ENCODE assay signal across 11 cellular contexts in the genomic region with DNA sequence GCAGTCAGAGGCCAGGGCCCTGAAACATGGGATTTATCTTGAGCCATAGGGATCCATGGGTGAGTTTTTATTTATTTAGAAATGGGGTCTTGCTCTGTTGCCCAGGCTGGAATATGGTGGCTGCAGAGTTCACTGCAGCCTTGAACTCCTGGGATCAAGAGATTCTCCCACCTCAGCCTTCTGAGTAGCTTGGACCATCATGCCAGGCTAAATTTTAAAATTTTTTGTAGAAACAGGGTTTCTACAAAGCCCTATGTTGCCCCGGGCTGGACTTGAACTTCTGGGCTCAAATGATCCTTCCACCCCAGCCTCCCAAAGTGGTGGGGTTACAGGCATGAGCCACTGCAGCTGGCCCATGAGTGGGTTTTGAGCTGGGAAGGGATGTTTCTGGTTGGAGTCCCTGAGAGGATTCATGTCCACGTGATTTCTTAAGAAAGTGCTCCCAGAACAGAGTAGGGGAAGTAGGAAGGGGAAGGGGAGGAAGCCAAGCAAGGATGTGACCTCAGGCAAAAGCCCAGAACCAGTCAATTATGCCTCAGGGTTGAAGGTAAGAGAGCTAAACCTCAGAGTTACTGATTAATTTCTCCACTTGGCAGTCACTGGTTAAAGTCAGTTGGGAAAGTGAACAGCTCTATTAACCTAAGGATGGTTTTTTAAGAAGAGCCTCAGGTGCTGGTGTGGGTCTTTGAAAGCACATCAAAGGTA. TPM values are rescaled to one million over a fixed set of nuclear protein-coding genes. Genes with fewer than 3 reads are reported as not detected.
DNase-seq lines count a peak whose midpoint lies in the region; ATAC-seq and TF ChIP-seq lines count a peak whose summit lies in the region.
"Had no signal": no experiment of that assay in that cellular context is flagged by ENCODE, and none has a peak within 500 bp of the region (broad histone marks: within the 10 kb centered on the region; RNA-seq: fewer than 3 reads in every experiment).

No MANE protein-coding gene starts in this region.

- no peak for TF ChIP-seq CTCF in psoas muscle (IDR thresholded peaks at IDR 0.05)

- peaks cover 3 to 27% of the 10 kb centered on the region in 2 donors for H3K4me1 ChIP-seq in esophagus (ENCODE audit: control insufficient read depth in 2 of 2, insufficient read depth in 2 of 2, low read length in 1 of 2)
- peaks cover 32% of the 10 kb centered on the region for H3K4me1 ChIP-seq in psoas muscle

- H3K27ac ChIP-seq in esophagus (ENCODE audit: low read depth in 2 of 2, low read length in 1 of 2) (peak overlapping the region; percentile 71 to 87), psoas muscle (peak overlapping the region; percentile 70)

- WGBS in esophagus, 2 donors: 54 to 55% methylated on average over 2 of the region's 2 CpGs
- 55 to 62% (median 59%) methylated on average over 2 of the region's 2 CpGs for WGBS in psoas muscle, 3 donors

- H3K9me3 ChIP-seq in esophagus (ENCODE audit: control insufficient read depth in 2 of 2, insufficient read depth in 1 of 2, low read depth in 1 of 2, low read length in 1 of 2): no peaks in the 10 kb centered on the region
- no peaks in the 10 kb centered on the region for H3K9me3 ChIP-seq in psoas muscle

- intact Hi-C loops in psoas muscle (cut with DNase I): no loop called here

- no peak for ATAC-seq in psoas muscle

- H3K27me3 ChIP-seq in esophagus (ENCODE audit: control insufficient read depth in 1 of 2, insufficient read depth in 2 of 2, low read length in 2 of 2): no peaks in the 10 kb centered on the region
- no peaks in the 10 kb centered on the region for H3K27me3 ChIP-seq in psoas muscle (ENCODE audit: insufficient read depth in 3 of 3, low read length in 2 of 3)

- peaks cover 12 to 26% of the 10 kb centered on the region in 2 donors for H3K36me3 ChIP-seq in esophagus (ENCODE audit: control insufficient read depth in 2 of 2, insufficient read depth in 2 of 2, low read length in 1 of 2)
- H3K36me3 ChIP-seq in psoas muscle (ENCODE audit: insufficient read depth in 1 of 2, low read depth in 1 of 2): peaks cover 2 to 29% of the 10 kb centered on the region in 2 donors

- H3K4me3 ChIP-seq in esophagus (ENCODE audit: low read depth in 1 of 2, low read length in 2 of 2) (no peak overlapping the region), psoas muscle (no peak overlapping the region)

- peak; percentile 34 for DNase-seq in GM19238 (ENCODE audit: insufficient read length, low spot score)
- peak; percentile 51 for DNase-seq in OCI-M1 (lab: John Stamatoyannopoulos, UW)
- DNase-seq in psoas muscle: no peak
- DNase-seq in stimulated activated CD4-positive, alpha-beta T cell treated with anti-CD3 and anti-CD28 coated beads, Interleukin-4, amount 100 ng/mL, for 1 hour: no peak
- no peak for DNase-seq in DMS 273 treated with DMSO at 0.1 percent for 48 hours (lab: John Stamatoyannopoulos, UW)
- no peak for DNase-seq in nucleus accumbens (lab: John Stamatoyannopoulos, UW)
- no peak for DNase-seq in H4 (ENCODE audit: low spot score)
- DNase-seq: aorta; NCI-H1092 treated with DMSO at 0.1 percent for 48 hours; stimulated activated CD4-positive, alpha-beta T cell treated with anti-CD3 and anti-CD28 coated beads, Interleukin-2, amount 100 ng/mL, for 48 hours had no signal

RNA-seq across cellular contexts. Expression of a gene that starts 3.9 kb away (rescaled TPM):
- polyA plus RNA-seq in esophagus (10 to 100 TPM; 28.3 to 33.6 TPM), psoas muscle (10 to 100 TPM; 36.1 to 56.7 (median 51.2) TPM)
- total RNA-seq in psoas muscle: 10 to 100 TPM; 39.9 to 75.4 (median 61.2) TPM
- total RNA-seq in H4 (2014; rRNA removed; shearing (Covaris generic)): 37.9 and 40.8 TPM in 2 replicates

RNA-seq across cellular contexts. Expression of a gene that starts 5.4 kb away (rescaled TPM):
- 10 to 100 TPM; 13.0 to 23.1 TPM for polyA plus RNA-seq in esophagus
- 10 to 100 TPM; 36.7 to 72.8 (median 55.4) TPM for total RNA-seq in psoas muscle
- polyA plus RNA-seq in psoas muscle: 10 to 100 TPM; 46.6 to 58.6 (median 47.3) TPM
- total RNA-seq in H4 (2014; rRNA removed; shearing (Covaris generic)): 32.7 and 38.6 TPM in 2 replicates

RNA-seq across cellular contexts. Expression of a gene that starts 19.0 kb away (rescaled TPM):
- polyA plus RNA-seq in esophagus (10 to 100 TPM; 18.5 to 39.2 TPM), psoas muscle (10 to 100 TPM; 28.6 to 57.0 (median 48.3) TPM)
- 10 to 100 TPM; 13.3 to 17.8 (median 16.5) TPM for total RNA-seq in psoas muscle
- 75.1 and 81.7 TPM in 2 replicates for total RNA-seq in H4 (2014; rRNA removed; shearing (Covaris generic))

RNA-seq across cellular contexts. Expression of a gene that starts 22.0 kb away (rescaled TPM):
- polyA plus RNA-seq in esophagus: 100 to 1,000 TPM in 1 of 2 donors, 10 to 100 TPM in 1; 64.3 to 201 TPM
- total RNA-seq in psoas muscle: not detected
- under 1 TPM in 2 of 3 donors, not detected in 1; 0.07 to 0.22 TPM for polyA plus RNA-seq in psoas muscle
- total RNA-seq in H4 (2014; rRNA removed; shearing (Covaris generic)): 0.04 TPM in 1 of 2 replicates, not detected in the other
- total RNA-seq: aorta had no signal

RNA-seq across cellular contexts. Expression of a gene that starts 24.8 kb away (rescaled TPM):
- 1 to 10 TPM in 1 of 2 donors, under 1 TPM in 1; 1.00 to 2.9 TPM for polyA plus RNA-seq in esophagus
- under 1 TPM; 0.32 to 0.90 (median 0.48) TPM for total RNA-seq in psoas muscle
- under 1 TPM; 0.17 to 0.56 (median 0.31) TPM for polyA plus RNA-seq in psoas muscle
- 0.14 and 0.31 TPM in 2 replicates for total RNA-seq in H4 (2014; rRNA removed; shearing (Covaris generic))

Comparison
In these comparisons a context has a peak if more than half of its experiments do, and no peak if none do; other contexts are left out.
1. DNase-seq: peak in GM19238 (single experiment) and OCI-M1 (single experiment); none in psoas muscle (0 of 2), stimulated activated CD4-positive, alpha-beta T cell treated with anti-CD3 and anti-CD28 coated beads, Interleukin-4, amount 100 ng/mL, for 1 hour (single experiment), DMS 273 treated with DMSO at 0.1 percent for 48 hours (single experiment), nucleus accumbens (0 of 56) and H4 (single experiment).